In the genomic region with DNA sequence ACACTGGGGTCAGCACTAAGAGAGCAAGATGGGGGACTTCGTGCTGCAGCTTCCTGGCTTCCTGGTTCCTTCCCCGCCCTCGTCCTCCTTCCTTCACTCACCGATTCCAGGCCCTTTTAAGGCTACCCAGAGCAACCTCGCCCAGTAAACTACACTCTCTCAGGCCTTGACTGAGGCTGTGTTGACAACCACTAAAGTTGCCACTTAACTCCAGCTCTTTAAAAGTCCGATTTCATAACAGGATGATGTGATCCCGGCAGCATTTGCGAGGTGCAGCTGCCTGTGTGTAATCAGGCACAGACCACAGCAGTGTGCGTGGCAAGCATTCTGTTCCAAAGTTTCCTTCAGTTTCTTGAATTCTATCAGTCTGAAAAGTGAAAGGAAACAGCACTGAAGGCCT, we compare ENCODE assay signal across 11 cellular contexts.
DNase-seq lines count a peak whose midpoint lies in the region; TF ChIP-seq lines count a peak whose summit lies in the region.
"Had no signal": no experiment of that assay in that cellular context is flagged by ENCODE, and none has a peak within 500 bp of the region (broad histone marks: within the 10 kb centered on the region; RNA-seq: fewer than 3 reads in every experiment).

No MANE protein-coding gene starts in this region.

- H3K79me2 ChIP-seq in neural progenitor cell (ENCODE audit: low read depth) = no peaks in the 10 kb centered on the region

- 59 to 80% (median 64%) methylated on average over 9 of the region's 9 CpGs for whole genome bisulfite sequencing in ovary, 3 donors

- H3K4me1 Mint-ChIP-seq in neural progenitor cell (peaks cover 16% of the 10 kb centered on the region), nephron progenitor cell (peaks cover 19% of the 10 kb centered on the region)

- H3K27ac Mint-ChIP-seq in neural progenitor cell (peak overlapping the region; percentile 31), nephron progenitor cell (no peak overlapping the region)
- H3K27ac Mint-ChIP-seq: activated CD4-positive, alpha-beta T cell treated with anti-CD3 and anti-CD28 coated beads for 36 hours had no signal

- H3K9me3 ChIP-seq in neural progenitor cell (ENCODE audit: low read depth) = no peaks in the 10 kb centered on the region
- H3K9me3 ChIP-seq in ovary = no peaks in the 10 kb centered on the region

- H3K9ac ChIP-seq in neural progenitor cell = no peak overlapping the region

- no peaks in the 10 kb centered on the region for H3K36me3 Mint-ChIP-seq in neural progenitor cell
- H3K36me3 Mint-ChIP-seq in nephron progenitor cell (ENCODE audit: low read depth) = no peaks in the 10 kb centered on the region

- DNase-seq in EH (ENCODE audit: low read depth) (peak; percentile 55), NB4 (ENCODE audit: low read depth) (peak; percentile 34), fibroblast of the aortic adventitia (ENCODE audit: low read depth) (peak; percentile 20), neural progenitor cell (ENCODE audit: low spot score) (no peak), nephron progenitor cell (no peak), NCI-H446 (lab: John Stamatoyannopoulos, UW) (no peak), NCI-H510A treated with DMSO at 0.1 percent for 48 hours (lab: John Stamatoyannopoulos, UW) (no peak), ovary (no peak)
- DNase-seq: activated CD4-positive, alpha-beta T cell treated with anti-CD3 and anti-CD28 coated beads for 36 hours; activated effector memory CD4-positive, alpha-beta T cell treated with Interleukin-2 at 50 U/mL for 16 hours; NCI-H524 had no signal

- H3K27ac ChIP-seq in neural progenitor cell (no peak overlapping the region), ovary (no peak overlapping the region)

- peaks cover 12% of the 10 kb centered on the region for H3K27me3 Mint-ChIP-seq in neural progenitor cell (ENCODE audit: insufficient read depth, low read depth)
- H3K27me3 Mint-ChIP-seq in nephron progenitor cell (ENCODE audit: low read depth, poor library complexity) = peaks cover 12% of the 10 kb centered on the region

- TF ChIP-seq POLR2A in NB4 (IDR thresholded peaks at IDR 0.05; ENCODE audit: extremely low read depth, insufficient read length) (no peak), ovary (IDR thresholded peaks at IDR 0.05) (no peak)

- H3K36me3 ChIP-seq in neural progenitor cell (no peaks in the 10 kb centered on the region), ovary (no peaks in the 10 kb centered on the region)

- H3K4me1 ChIP-seq in neural progenitor cell (peaks cover 25% of the 10 kb centered on the region), ovary (ENCODE audit: insufficient read depth) (no peaks in the 10 kb centered on the region)

- no peaks in the 10 kb centered on the region for H3K27me3 ChIP-seq in neural progenitor cell
- no peaks in the 10 kb centered on the region for H3K27me3 ChIP-seq in ovary

- peak overlapping the region; percentile 89 for H2AFZ ChIP-seq in neural progenitor cell (replicated peaks)

- no peak overlapping the region for H3K4me2 ChIP-seq in neural progenitor cell

- H3K4me3 ChIP-seq in NB4 (ENCODE audit: low read depth, low read length) (no peak overlapping the region), fibroblast of the aortic adventitia (ENCODE audit: low read depth, low read length) (no peak overlapping the region), neural progenitor cell (no peak overlapping the region), ovary (no peak overlapping the region)

- no peak for TF ChIP-seq CTCF in NB4 (IDR thresholded peaks at IDR 0.05; ENCODE audit: low read depth, low read length)
- no peak for TF ChIP-seq CTCF in fibroblast of the aortic adventitia (IDR thresholded peaks at IDR 0.05; ENCODE audit: insufficient read depth, low read length)
- no peak for TF ChIP-seq CTCF in neural progenitor cell (IDR thresholded peaks at IDR 0.05)
- TF ChIP-seq CTCF in nephron progenitor cell (IDR thresholded peaks at IDR 0.05) = no peak
- TF ChIP-seq CTCF in ovary (IDR thresholded peaks at IDR 0.05) = no peak

- peaks cover 5% of the 10 kb centered on the region for H3K9me3 Mint-ChIP-seq in neural progenitor cell
- H3K9me3 Mint-ChIP-seq in nephron progenitor cell = no peaks in the 10 kb centered on the region

- H4K20me1 ChIP-seq in neural progenitor cell (ENCODE audit: low read depth) = no peaks in the 10 kb centered on the region

- peaks cover 13% of the 10 kb centered on the region for H3F3A ChIP-seq in neural progenitor cell (ENCODE audit: low read depth)

- no peak overlapping the region for H3K4me3 Mint-ChIP-seq in neural progenitor cell
- H3K4me3 Mint-ChIP-seq in nephron progenitor cell = no peak overlapping the region
- H3K4me3 Mint-ChIP-seq: activated CD4-positive, alpha-beta T cell treated with anti-CD3 and anti-CD28 coated beads for 36 hours had no signal

- no peak for TF ChIP-seq EP300 in ovary (IDR thresholded peaks at IDR 0.05)

- intact Hi-C loops in ovary (cut with DNase I) = no loop called here

Comparison
In these comparisons a context has a peak if more than half of its experiments do, and no peak if none do; other contexts are left out.
1. DNase-seq: peak in EH (single experiment), NB4 (single experiment) and fibroblast of the aortic adventitia (single experiment); none in neural progenitor cell (single experiment), nephron progenitor cell (single experiment), NCI-H446 (0 of 2), NCI-H510A treated with DMSO at 0.1 percent for 48 hours (single experiment) and ovary (0 of 5).